14 cellular contexts compared by ENCODE assay signal in genomic region chr11:130088909-130089668, GRCh38. TPM values are rescaled to one million over a fixed set of nuclear protein-coding genes. Genes with fewer than 3 reads are reported as not detected.
DNase-seq lines count a peak whose midpoint lies in the region; ATAC-seq and TF ChIP-seq lines count a peak whose summit lies in the region.
"Had no signal": no experiment of that assay in that cellular context is flagged by ENCODE, and none has a peak within 500 bp of the region (broad histone marks: within the 10 kb centered on the region; RNA-seq: fewer than 3 reads in every experiment).

No MANE protein-coding gene starts in this region.

- H3K4me3 Mint-ChIP-seq in H9, result no peak overlapping the region
- H3K4me3 Mint-ChIP-seq: activated CD4-positive, alpha-beta T cell treated with anti-CD3 and anti-CD28 coated beads, Interleukin-2, amount 10 ng/mL, durations not matched to agents 7 days and 5 days; activated T-helper 1 cell treated with anti-CD3 and anti-CD28 coated beads, Interleukin-12 subunit alpha, Interleukin-12 subunit beta, Interleukin-2, Interleukin-4 antibody, amounts not matched to agents 30 ng/mL and 10 ng/mL and 1 ng/mL, durations not matched to agents 14 hours and 24 hours and 36 hours; T-helper 1 cell treated with Interleukin-12 subunit alpha and Interleukin-12 subunit beta and Interleukin-4 antibody, amounts not matched to agents 30 μg/mL and 1 μg/mL, for 36 hours had no signal

- no peak overlapping the region for H3K56ac ChIP-seq in H9 (ENCODE audit: insufficient read length, low read depth, low read length)

- H3K9me3 ChIP-seq in H9 (ENCODE audit: control insufficient read depth, low read depth, low read length) (no peaks in the 10 kb centered on the region), ectodermal cell (ENCODE audit: control insufficient read depth, low read length) (no peaks in the 10 kb centered on the region)
- H3K9me3 ChIP-seq: ascending aorta, neutrophil had no signal

- H3K4me1 ChIP-seq in H9 (ENCODE audit: insufficient read depth, low read length) (peaks cover 2% of the 10 kb centered on the region; the same call in 1 of the 2 replicates), ectodermal cell (ENCODE audit: control insufficient read depth, insufficient read depth, low read length) (peaks cover 13% of the 10 kb centered on the region)

- no peak overlapping the region for H3K4me3 ChIP-seq in ectodermal cell (ENCODE audit: insufficient read depth, low read depth, low read length)
- H3K4me3 ChIP-seq: ascending aorta had no signal

- no peak overlapping the region for H2BK120ac ChIP-seq in H9 (ENCODE audit: low read depth, low read length, poor library complexity, severe bottlenecking)

- no peak overlapping the region for H2AK5ac ChIP-seq in H9 (ENCODE audit: insufficient read length, low read length)

- H4K5ac ChIP-seq in H9 (ENCODE audit: insufficient read length, low read depth, low read length), result no peak overlapping the region

- no peak overlapping the region for H2BK5ac ChIP-seq in H9 (ENCODE audit: insufficient read length, low read length)

- H3T11ph ChIP-seq in H9 (ENCODE audit: low read length), result no peak overlapping the region

- no peak for ATAC-seq in GM18868 (IDR thresholded peaks at IDR 0.05; ENCODE audit: unreplicated experiment)

- peaks cover 3% of the 10 kb centered on the region for H3K79me1 ChIP-seq in H9 (ENCODE audit: insufficient read depth, low read depth, low read length, poor library complexity, severe bottlenecking)

- DNase-seq in H9, result no peak
- DNase-seq in NCI-H2029 treated with DMSO at 0.1 percent for 48 hours (lab: John Stamatoyannopoulos, UW), result peak; percentile 36
- DNase-seq in myocyte (ENCODE audit: low read depth), result peak; percentile 25
- DNase-seq in dermis blood vessel endothelial cell, result no peak
- no peak for DNase-seq in NCI-H146 treated with DMSO at 0.1 percent for 48 hours (lab: John Stamatoyannopoulos, UW; ENCODE audit: unreplicated experiment)
- DNase-seq: activated CD4-positive, alpha-beta T cell treated with anti-CD3 and anti-CD28 coated beads, Interleukin-2, amount 10 ng/mL, durations not matched to agents 7 days and 5 days; C1 segment of cervical spinal cord; NCI-H2171 treated with DMSO at 0.1 percent for 48 hours had no signal

- peaks cover 25 to 29% (median 25%) of the 10 kb centered on the region in 3 experiments for H3K36me3 Mint-ChIP-seq in H9 (ENCODE audit: insufficient read depth in 1 of 3, low read depth in 3 of 3)

- H4K91ac ChIP-seq in H9 (ENCODE audit: insufficient read length, low read depth, low read length), result no peak overlapping the region

- H2BK12ac ChIP-seq in H9 (ENCODE audit: insufficient read length, low read depth, low read length), result no peak overlapping the region

- H3K27me3 ChIP-seq in H9 (ENCODE audit: insufficient read depth, low read length), result no peaks in the 10 kb centered on the region
- no peaks in the 10 kb centered on the region for H3K27me3 ChIP-seq in ectodermal cell (ENCODE audit: control insufficient read depth, insufficient read depth, low read length, poor library complexity, severe bottlenecking)
- H3K27me3 ChIP-seq: ascending aorta, neutrophil had no signal

- no peak overlapping the region for H3K9ac ChIP-seq in H9 (ENCODE audit: extremely low read depth, insufficient read length, low read length)

- H3K23ac ChIP-seq in H9 (ENCODE audit: insufficient read length, low read depth, low read length), result no peak overlapping the region

- H2BK15ac ChIP-seq in H9 (ENCODE audit: low read depth, low read length), result no peak overlapping the region

- H3K4me2 ChIP-seq in H9 (ENCODE audit: insufficient read depth, insufficient read length, low read length), result no peak overlapping the region

- no peaks in the 10 kb centered on the region for H3K23me2 ChIP-seq in H9 (ENCODE audit: insufficient read length, low read depth, low read length, poor library complexity, severe bottlenecking)

- no peak for TF ChIP-seq CTCF in H9 (conservative IDR thresholded peaks at IDR 0.05)

- H3K4me1 Mint-ChIP-seq in H9, result peaks cover 40% of the 10 kb centered on the region in 2 experiments
- H3K4me1 Mint-ChIP-seq: activated CD4-positive, alpha-beta T cell treated with anti-CD3 and anti-CD28 coated beads, Interleukin-2, amount 10 ng/mL, durations not matched to agents 7 days and 5 days had no signal

- no peaks in the 10 kb centered on the region for H3K36me3 ChIP-seq in ectodermal cell (ENCODE audit: control insufficient read depth, insufficient read depth, low read length)
- H3K36me3 ChIP-seq: ascending aorta, neutrophil had no signal

- peak overlapping the region in 2 of 3 experiments; percentile 68 to 71; a peak in 4 of 7 replicates for H3K27ac Mint-ChIP-seq in H9
- H3K27ac Mint-ChIP-seq: activated CD4-positive, alpha-beta T cell treated with anti-CD3 and anti-CD28 coated beads, Interleukin-2, amount 10 ng/mL, durations not matched to agents 7 days and 5 days; activated T-helper 1 cell treated with anti-CD3 and anti-CD28 coated beads, Interleukin-12 subunit alpha, Interleukin-12 subunit beta, Interleukin-2, Interleukin-4 antibody, amounts not matched to agents 30 ng/mL and 10 ng/mL and 1 ng/mL, durations not matched to agents 14 hours and 24 hours and 36 hours; T-helper 1 cell treated with Interleukin-12 subunit alpha and Interleukin-12 subunit beta and Interleukin-4 antibody, amounts not matched to agents 30 μg/mL and 1 μg/mL, for 36 hours had no signal

- H3K9me3 Mint-ChIP-seq in H9, result peaks cover 14 to 16% of the 10 kb centered on the region in 2 experiments
- H3K9me3 Mint-ChIP-seq: activated CD4-positive, alpha-beta T cell treated with anti-CD3 and anti-CD28 coated beads, Interleukin-2, amount 10 ng/mL, durations not matched to agents 7 days and 5 days; activated T-helper 1 cell treated with anti-CD3 and anti-CD28 coated beads, Interleukin-12 subunit alpha, Interleukin-12 subunit beta, Interleukin-2, Interleukin-4 antibody, amounts not matched to agents 30 ng/mL and 10 ng/mL and 1 ng/mL, durations not matched to agents 14 hours and 24 hours and 36 hours; T-helper 1 cell treated with Interleukin-12 subunit alpha and Interleukin-12 subunit beta and Interleukin-4 antibody, amounts not matched to agents 30 μg/mL and 1 μg/mL, for 36 hours had no signal

- no peaks in the 10 kb centered on the region for H3K27me3 Mint-ChIP-seq in H9 (ENCODE audit: low read depth)

- H2BK20ac ChIP-seq in H9 (ENCODE audit: low read depth, low read length, poor library complexity, severe bottlenecking), result no peak overlapping the region

- H3K79me2 ChIP-seq in H9 (ENCODE audit: insufficient read depth, low read length), result peaks cover 7% of the 10 kb centered on the region; the same call in 1 of the 2 replicates

- H3K27ac ChIP-seq in H9 (ENCODE audit: insufficient read length, low read depth, low read length), result no peak overlapping the region
- peak overlapping the region; percentile 18 for H3K27ac ChIP-seq in ectodermal cell (ENCODE audit: insufficient read depth, low read depth, low read length, poor library complexity, severe bottlenecking)
- H3K27ac ChIP-seq: ascending aorta, neutrophil had no signal

- H4K20me1 ChIP-seq in H9 (ENCODE audit: control insufficient read depth, insufficient read depth, insufficient read length), result no peaks in the 10 kb centered on the region

- H3K14ac ChIP-seq in H9 (ENCODE audit: insufficient read depth, low read length), result no peak overlapping the region

- H3K18ac ChIP-seq in H9 (ENCODE audit: insufficient read length, low read depth, low read length), result no peak overlapping the region

- H2AFZ ChIP-seq in H9 (ENCODE audit: low read length), result no peak overlapping the region

- WGBS in H9 (ENCODE audit: extremely low coverage, insufficient read length, low lambda C conversion rate), result no CpG with 5 or more reads among the region's 9 CpGs
- 81 to 88% methylated on average over 9 of the region's 9 CpGs for WGBS in ectodermal cell, 2 experiments

- no peak overlapping the region for H4K8ac ChIP-seq in H9 (replicated peaks; ENCODE audit: insufficient read length, low read depth, low read length)

- H3K4ac ChIP-seq in H9 (ENCODE audit: low read depth, low read length), result no peak overlapping the region

RNA-seq across cellular contexts. Expression of gene APLP2, which starts 19.4 kb away (rescaled TPM):
- total RNA-seq in H9 (2021) (323 and 328 TPM in 2 replicates), myocyte (120 and 177 TPM in 2 replicates), dermis blood vessel endothelial cell (986 and 1,136 TPM in 2 replicates)
- 445 TPM for polyA plus RNA-seq in ectodermal cell (2013, experiment 1 of 4)
- polyA plus RNA-seq in ectodermal cell (2013, experiment 2 of 4), result 439 TPM
- 337 TPM for polyA plus RNA-seq in ectodermal cell (2013, experiment 3 of 4)
- 378 TPM for polyA plus RNA-seq in ectodermal cell (2013, experiment 4 of 4)
- polyA plus RNA-seq in myocyte (2012), result 243 TPM

Comparison
In these comparisons a context has a peak if more than half of its experiments do, and no peak if none do; other contexts are left out.
1. DNase-seq: peak in NCI-H2029 treated with DMSO at 0.1 percent for 48 hours (single experiment) and myocyte (single experiment); none in H9 (single experiment), dermis blood vessel endothelial cell (single experiment) and NCI-H146 treated with DMSO at 0.1 percent for 48 hours (single experiment).